Comparison of ENCODE assay signal across 9 cellular contexts in genomic region chr17:28747801-28748750, GRCh38. TPM values are rescaled to one million over a fixed set of nuclear protein-coding genes. Genes with fewer than 3 reads are reported as not detected.
DNase-seq lines count a peak whose midpoint lies in the region; ATAC-seq, FAIRE-seq and TF ChIP-seq lines count a peak whose summit lies in the region.
"Had no signal": no experiment of that assay in that cellular context is flagged by ENCODE, and none has a peak within 500 bp of the region (broad histone marks: within the 10 kb centered on the region; RNA-seq: fewer than 3 reads in every experiment).

No MANE protein-coding gene starts in this region.

- ATAC-seq in Right ventricle myocardium superior (ENCODE audit: poor library complexity) = no peak
- no peak for ATAC-seq in GM12878
- no peak for ATAC-seq in upper lobe of right lung
- ATAC-seq in GM21367 (IDR thresholded peaks at IDR 0.05; ENCODE audit: unreplicated experiment) = no peak

- POLR2A ChIA-PET in GM12878 (lab: Charles Lee) = interaction anchor here (0.6 to 15.2 kb wide), 3 partner anchors 7 to 746 kb away, joined by 5 to 485 read pairs (median 11); partner anchors contain the start of genes NEK8, RPL23A and TLCD1

- no peaks in the 10 kb centered on the region for H3K27me3 ChIP-seq in right atrium auricular region
- H3K27me3 ChIP-seq in GM12878 (replicated peaks in 1 of 2; ENCODE audit: control insufficient read depth in 2 of 2, insufficient read depth in 2 of 2, low read length in 1 of 2) = no peaks in the 10 kb centered on the region
- no peaks in the 10 kb centered on the region for H3K27me3 ChIP-seq in mucosa of rectum (ENCODE audit: control insufficient read depth in 2 of 2, insufficient read depth in 2 of 2, low read length in 2 of 2)
- no peaks in the 10 kb centered on the region for H3K27me3 ChIP-seq in upper lobe of right lung
- H3K27me3 ChIP-seq: SJSA1 had no signal

- no peak overlapping the region for H2AFZ ChIP-seq in GM12878 (ENCODE audit: control insufficient read depth, low read depth, low read length)

- H3K4me2 ChIP-seq in GM12878 (ENCODE audit: control insufficient read depth, insufficient read depth) = peak overlapping the region; percentile 31

- TF ChIP-seq RAD21 in GM12878 (IDR thresholded peaks at IDR 0.05; ENCODE audit: insufficient read depth, low read depth, low read length) = no peak

- H3K4me1 ChIP-seq in right atrium auricular region (peaks cover 2 to 53% of the 10 kb centered on the region in 2 donors), GM12878 (ENCODE audit: control insufficient read depth, insufficient read depth, low read length) (peaks cover 34% of the 10 kb centered on the region), mucosa of rectum (ENCODE audit: control insufficient read depth in 2 of 2, insufficient read depth in 2 of 2, low read length in 2 of 2) (peaks cover 39 to 52% of the 10 kb centered on the region in 2 donors), upper lobe of right lung (peaks cover 50% of the 10 kb centered on the region)

- SMC1A ChIA-PET in GM12878 (lab: Charles Lee; ENCODE audit: uncharacterized antibody, unreplicated experiment) = interaction anchor here (1.8 to 17.8 kb wide), 3 partner anchors 8 to 19 kb away, joined by 6 to 326 read pairs (median 46); partner anchors contain the start of genes NEK8 and TLCD1

- CTCF ChIA-PET in GM12878 (lab: Yijun Ruan, JAX) = interaction anchor here (0.8 to 10.0 kb wide), 5 partner anchors 15 to 206 kb away, joined by 3 to 394 read pairs (median 32); partner anchors contain the start of genes NEK8, RPL23A and TLCD1

- H3K9ac ChIP-seq in GM12878 (ENCODE audit: control insufficient read depth, insufficient read depth, low read length) (no peak overlapping the region), mucosa of rectum (ENCODE audit: low read depth in 1 of 2, low read length in 2 of 2) (peak overlapping the region; percentile 24 to 83)

- H3K36me3 ChIP-seq in right atrium auricular region (peaks cover 11% of the 10 kb centered on the region), GM12878 (ENCODE audit: control insufficient read depth in 2 of 2, insufficient read depth in 2 of 2, low read length in 1 of 2) (peaks cover 30 to 32% of the 10 kb centered on the region in 2 experiments), mucosa of rectum (ENCODE audit: control insufficient read depth in 2 of 2, insufficient read depth in 2 of 2, low read length in 2 of 2) (peaks cover 27 to 40% of the 10 kb centered on the region in 2 donors), upper lobe of right lung (peaks cover 25% of the 10 kb centered on the region)

- intact Hi-C loops in Right ventricle myocardium superior (cut with DNase I) = no loop called here
- intact Hi-C loops in GM12878 (cut with micrococcal nuclease; ENCODE audit: unreplicated experiment) = no loop called here
- intact Hi-C loops in upper lobe of right lung (cut with DNase I) = no loop called here

- DNase-seq in Right ventricle myocardium superior = peak; percentile 33
- no peak for DNase-seq in right atrium auricular region (ENCODE audit: low spot score)
- DNase-seq in GM12878 (ENCODE audit: low read depth, low spot score) = no peak
- DNase-seq in upper lobe of right lung = no peak
- no peak for DNase-seq in NCI-H2171 (lab: John Stamatoyannopoulos, UW)
- no peak for DNase-seq in NCI-H2227 treated with DMSO at 0.1 percent for 48 hours (lab: John Stamatoyannopoulos, UW)

- H4K20me1 ChIP-seq in GM12878 (ENCODE audit: control insufficient read depth, insufficient read depth) = peaks cover 19% of the 10 kb centered on the region

- TF ChIP-seq CTCF in right atrium auricular region (IDR thresholded peaks at IDR 0.05) (no peak), GM12878 (IDR thresholded peaks at IDR 0.05 in 2 of 3, conservative IDR thresholded peaks at IDR 0.05 in 1 of 3; ENCODE audit: control insufficient read depth in 2 of 3, extremely low read depth in 1 of 3, insufficient read depth in 1 of 3, low read depth in 3 of 3, low read length in 3 of 3) (no peak), upper lobe of right lung (IDR thresholded peaks at IDR 0.05) (no peak)

- TF ChIP-seq POLR2A in GM12878 (IDR thresholded peaks at IDR 0.05; ENCODE audit: low read depth, low read length) = peak; percentile 46; the same call in 1 of the 2 replicates

- H3K27ac ChIP-seq in right atrium auricular region = no peak overlapping the region
- no peak overlapping the region for H3K27ac ChIP-seq in GM12878 (ENCODE audit: control insufficient read depth, insufficient read depth)
- peak overlapping the region; percentile 97 to 98 for H3K27ac ChIP-seq in mucosa of rectum (ENCODE audit: low read depth in 2 of 2, low read length in 2 of 2)
- peak overlapping the region; percentile 94 for H3K27ac ChIP-seq in upper lobe of right lung
- H3K27ac ChIP-seq: SJSA1 had no signal

- FAIRE-seq in GM12878 (lab: Jason Lieb, UNC) = no peak

- in situ Hi-C loops in GM12878 (cut with MboI) = loop anchor here (25.0 kb wide), 1 partner anchor 1286 kb away; the partner anchor contains the start of gene KSR1

- peaks cover 75% of the 10 kb centered on the region for H3K79me2 ChIP-seq in GM12878 (ENCODE audit: control insufficient read depth, insufficient read depth, low read length)

- H3K4me3 ChIP-seq in right atrium auricular region (no peak overlapping the region), GM12878 (no peak overlapping the region), mucosa of rectum (ENCODE audit: low read length in 2 of 2) (peak overlapping the region; percentile 76 to 83), upper lobe of right lung (no peak overlapping the region)
- H3K4me3 ChIP-seq: SJSA1 had no signal

- RAD21 ChIA-PET in GM12878 (lab: Charles Lee; ENCODE audit: unreplicated experiment) = interaction anchor here (1.5 to 17.4 kb wide), 5 partner anchors 9 to 101 kb away, joined by 3 to 375 read pairs (median 7); partner anchors contain the start of genes NEK8 and TLCD1

- no peak for TF ChIP-seq EP300 in GM12878 (IDR thresholded peaks at IDR 0.05; ENCODE audit: borderline replicate concordance in 1 of 2, control insufficient read depth in 1 of 2, low read depth in 2 of 2, low read length in 2 of 2)

- WGBS in GM12878 (ENCODE audit: insufficient coverage, insufficient replicate concordance, low lambda C conversion rate, missing lambda C conversion rate) = 92% methylated on average over 18 of the region's 18 CpGs

- no TSS peak for BruUV-seq in GM12878 (replicated peaks; lab: Mats Ljungman, UMichigan)

- no peaks in the 10 kb centered on the region for H3K9me3 ChIP-seq in right atrium auricular region
- H3K9me3 ChIP-seq in GM12878 (replicated peaks; ENCODE audit: control insufficient read depth, insufficient read depth, low read length) = no peaks in the 10 kb centered on the region
- no peaks in the 10 kb centered on the region for H3K9me3 ChIP-seq in mucosa of rectum (ENCODE audit: control insufficient read depth in 2 of 2, low read length in 2 of 2)
- H3K9me3 ChIP-seq in upper lobe of right lung = no peaks in the 10 kb centered on the region
- H3K9me3 ChIP-seq: SJSA1 had no signal

RNA-seq across cellular contexts. Expression of gene TRAF4, which starts 4.3 kb away (rescaled TPM):
- total RNA-seq in Right ventricle myocardium superior (2.4 TPM), right atrium auricular region (1 to 10 TPM; 3.3 to 6.7 TPM), GM12878 (2014; rRNA removed) (134 and 151 TPM in 2 replicates), GM12878 (2014; rRNA removed; fragmentation: Illumina TruSeq; extraction: Trizol) (56.3 and 61.7 TPM in 2 replicates), GM12878 (2021) (171 and 197 TPM in 2 replicates), upper lobe of right lung (65.9 TPM)
- 116 and 127 TPM in 2 replicates for total RNA-seq in GM12878 (2013; cell fraction: nucleolus; rRNA removed)
- 40.9 TPM for polyA plus RNA-seq in GM12878 (2011; ENCODE audit: low read depth)
- polyA plus RNA-seq in GM12878 (2011; rRNA removed) (28.0 and 71.2 TPM in 2 replicates), GM12878 (2014; fragmentation: Illumina TruSeq; extraction: Trizol) (30.6 and 73.8 TPM in 2 replicates), GM12878 (2014; fragmentation: Nextera tagmentation; extraction: Ambion mirVana) (1 to 10 TPM; 3.7 to 8.2 TPM), GM12878 (2014; rRNA removed) (152 and 164 TPM in 2 replicates), GM12878 (2016; fragmentation: Nextera tagmentation; extraction: Ambion mirVana) (10 to 100 TPM; 46.2 to 56.6 TPM)
- polyA plus RNA-seq in GM12878 (2011; cell fraction: cytosol; rRNA removed) = 108 and 124 TPM in 2 replicates
- 437 and 490 TPM in 2 replicates for polyA plus RNA-seq in GM12878 (2011; cell fraction: nucleus; rRNA removed)
- polyA plus RNA-seq in GM12878 (2012) = 86.4 and 93.9 TPM in 2 replicates
- polyA minus RNA-seq in GM12878 (2011; rRNA and poly(A)+ RNA removed) = 70.6 and 117 TPM in 2 replicates
- polyA minus RNA-seq in GM12878 (2011; cell fraction: cytosol; rRNA and poly(A)+ RNA removed) = 66.7 and 75.6 TPM in 2 replicates
- 163 and 248 TPM in 2 replicates for polyA minus RNA-seq in GM12878 (2011; cell fraction: nucleus; rRNA and poly(A)+ RNA removed)

RNA-seq across cellular contexts. Expression of gene NEK8, which starts 19.5 kb away (rescaled TPM):
- total RNA-seq in Right ventricle myocardium superior (0.30 TPM), right atrium auricular region (1 to 10 TPM; 1.0 to 1.1 TPM), GM12878 (2014; rRNA removed) (8.8 and 10.5 TPM in 2 replicates), GM12878 (2014; rRNA removed; fragmentation: Illumina TruSeq; extraction: Trizol) (6.0 and 6.7 TPM in 2 replicates), GM12878 (2021) (10.1 and 11.0 TPM in 2 replicates), upper lobe of right lung (8.4 TPM)
- total RNA-seq in GM12878 (2013; cell fraction: nucleolus; rRNA removed) = 22.0 and 27.2 TPM in 2 replicates
- 6.5 TPM for polyA plus RNA-seq in GM12878 (2011; ENCODE audit: low read depth)
- polyA plus RNA-seq in GM12878 (2011; rRNA removed) (7.9 and 13.2 TPM in 2 replicates), GM12878 (2014; fragmentation: Illumina TruSeq; extraction: Trizol) (7.5 and 8.5 TPM in 2 replicates), GM12878 (2014; fragmentation: Nextera tagmentation; extraction: Ambion mirVana) (1 to 10 TPM; 2.3 to 2.9 TPM), GM12878 (2014; rRNA removed) (14.3 and 15.1 TPM in 2 replicates), GM12878 (2016; fragmentation: Nextera tagmentation; extraction: Ambion mirVana) (10 to 100 TPM; 11.2 to 13.9 TPM)
- polyA plus RNA-seq in GM12878 (2011; cell fraction: cytosol; rRNA removed) = 16.7 and 21.7 TPM in 2 replicates
- polyA plus RNA-seq in GM12878 (2011; cell fraction: nucleus; rRNA removed) = 24.8 and 26.2 TPM in 2 replicates
- 8.7 and 9.6 TPM in 2 replicates for polyA plus RNA-seq in GM12878 (2012)
- polyA minus RNA-seq in GM12878 (2011; rRNA and poly(A)+ RNA removed) = 14.9 and 20.8 TPM in 2 replicates
- 4.0 and 4.4 TPM in 2 replicates for polyA minus RNA-seq in GM12878 (2011; cell fraction: cytosol; rRNA and poly(A)+ RNA removed)
- 11.1 and 21.9 TPM in 2 replicates for polyA minus RNA-seq in GM12878 (2011; cell fraction: nucleus; rRNA and poly(A)+ RNA removed)

RNA-seq across cellular contexts. Expression of gene TLCD1, which starts 22.0 kb away (rescaled TPM):
- total RNA-seq in Right ventricle myocardium superior (1.9 TPM), right atrium auricular region (1 to 10 TPM in 1 of 2 donors, not detected in 1; 1.7 TPM), GM12878 (2014; rRNA removed) (8.6 and 10.6 TPM in 2 replicates), GM12878 (2014; rRNA removed; fragmentation: Illumina TruSeq; extraction: Trizol) (7.2 and 7.6 TPM in 2 replicates), GM12878 (2021) (7.3 and 7.6 TPM in 2 replicates), upper lobe of right lung (16.2 TPM)
- 1.9 and 4.3 TPM in 2 replicates for total RNA-seq in GM12878 (2013; cell fraction: nucleolus; rRNA removed)
- 3.3 TPM for polyA plus RNA-seq in GM12878 (2011; ENCODE audit: low read depth)
- polyA plus RNA-seq in GM12878 (2011; rRNA removed) (2.1 and 4.0 TPM in 2 replicates), GM12878 (2014; fragmentation: Illumina TruSeq; extraction: Trizol) (7.8 TPM in 2 replicates), GM12878 (2014; fragmentation: Nextera tagmentation; extraction: Ambion mirVana) (1 to 10 TPM; 2.9 to 7.1 TPM), GM12878 (2014; rRNA removed) (13.6 and 14.6 TPM in 2 replicates), GM12878 (2016; fragmentation: Nextera tagmentation; extraction: Ambion mirVana) (10 to 100 TPM; 14.9 to 19.8 TPM)
- 4.1 and 4.2 TPM in 2 replicates for polyA plus RNA-seq in GM12878 (2011; cell fraction: cytosol; rRNA removed)
- 5.1 and 5.7 TPM in 2 replicates for polyA plus RNA-seq in GM12878 (2011; cell fraction: nucleus; rRNA removed)
- 5.3 and 8.7 TPM in 2 replicates for polyA plus RNA-seq in GM12878 (2012)
- 5.4 and 5.5 TPM in 2 replicates for polyA minus RNA-seq in GM12878 (2011; rRNA and poly(A)+ RNA removed)
- polyA minus RNA-seq in GM12878 (2011; cell fraction: cytosol; rRNA and poly(A)+ RNA removed) = 2.8 and 5.5 TPM in 2 replicates
- polyA minus RNA-seq in GM12878 (2011; cell fraction: nucleus; rRNA and poly(A)+ RNA removed) = 4.8 and 6.9 TPM in 2 replicates

RNA-seq across cellular contexts. Expression of gene RPL23A, which starts 28.3 kb away (rescaled TPM):
- total RNA-seq in Right ventricle myocardium superior (858 TPM), right atrium auricular region (100 to 1,000 TPM; 231 to 505 TPM), GM12878 (2014; rRNA removed) (1,231 and 1,339 TPM in 2 replicates), GM12878 (2014; rRNA removed; fragmentation: Illumina TruSeq; extraction: Trizol) (1,926 and 2,065 TPM in 2 replicates), GM12878 (2021) (2,908 and 3,018 TPM in 2 replicates), upper lobe of right lung (1,221 TPM)
- total RNA-seq in GM12878 (2013; cell fraction: nucleolus; rRNA removed) = 169 and 204 TPM in 2 replicates
- polyA plus RNA-seq in GM12878 (2011; ENCODE audit: low read depth) = 6,212 TPM
- polyA plus RNA-seq in GM12878 (2011; rRNA removed) (2,740 and 3,357 TPM in 2 replicates), GM12878 (2014; fragmentation: Illumina TruSeq; extraction: Trizol) (1,904 and 2,135 TPM in 2 replicates), GM12878 (2014; fragmentation: Nextera tagmentation; extraction: Ambion mirVana) (over 10,000 TPM in 1 of 2 experiments, 1,000 to 10,000 TPM in 1; 8,970 to 10,319 TPM), GM12878 (2014; rRNA removed) (1,318 and 1,377 TPM in 2 replicates), GM12878 (2016; fragmentation: Nextera tagmentation; extraction: Ambion mirVana) (1,000 to 10,000 TPM; 2,984 to 3,180 TPM)
- polyA plus RNA-seq in GM12878 (2011; cell fraction: cytosol; rRNA removed) = 779 and 1,073 TPM in 2 replicates
- 561 and 573 TPM in 2 replicates for polyA plus RNA-seq in GM12878 (2011; cell fraction: nucleus; rRNA removed)
- 4,003 and 4,409 TPM in 2 replicates for polyA plus RNA-seq in GM12878 (2012)
- polyA minus RNA-seq in GM12878 (2011; rRNA and poly(A)+ RNA removed) = 1,547 and 2,710 TPM in 2 replicates
- 624 and 701 TPM in 2 replicates for polyA minus RNA-seq in GM12878 (2011; cell fraction: cytosol; rRNA and poly(A)+ RNA removed)
- polyA minus RNA-seq in GM12878 (2011; cell fraction: nucleus; rRNA and poly(A)+ RNA removed) = 176 and 252 TPM in 2 replicates

RNA-seq across cellular contexts. Expression of gene RAB34, which starts 30.4 kb away (rescaled TPM):
- total RNA-seq in Right ventricle myocardium superior (14.5 TPM), right atrium auricular region (100 to 1,000 TPM in 1 of 2 donors, 10 to 100 TPM in 1; 55.8 to 139 TPM), GM12878 (2014; rRNA removed) (40.2 and 46.4 TPM in 2 replicates), GM12878 (2014; rRNA removed; fragmentation: Illumina TruSeq; extraction: Trizol) (24.2 and 26.9 TPM in 2 replicates), GM12878 (2021) (28.8 and 33.0 TPM in 2 replicates), upper lobe of right lung (63.5 TPM)
- 10.7 and 13.3 TPM in 2 replicates for total RNA-seq in GM12878 (2013; cell fraction: nucleolus; rRNA removed)
- 16.5 TPM for polyA plus RNA-seq in GM12878 (2011; ENCODE audit: low read depth)
- polyA plus RNA-seq in GM12878 (2011; rRNA removed) (0.16 and 0.37 TPM in 2 replicates), GM12878 (2014; fragmentation: Illumina TruSeq; extraction: Trizol) (35.7 and 39.0 TPM in 2 replicates), GM12878 (2014; fragmentation: Nextera tagmentation; extraction: Ambion mirVana) (10 to 100 TPM; 14.4 to 32.6 TPM), GM12878 (2014; rRNA removed) (37.5 and 47.7 TPM in 2 replicates), GM12878 (2016; fragmentation: Nextera tagmentation; extraction: Ambion mirVana) (10 to 100 TPM; 30.9 to 37.4 TPM)
- polyA plus RNA-seq in GM12878 (2011; cell fraction: cytosol; rRNA removed) = 0.23 and 0.31 TPM in 2 replicates
- polyA plus RNA-seq in GM12878 (2011; cell fraction: nucleus; rRNA removed) = 0.69 and 0.75 TPM in 2 replicates
- 13.1 and 17.7 TPM in 2 replicates for polyA plus RNA-seq in GM12878 (2012)
- not detected in 2 replicates for polyA minus RNA-seq in GM12878 (2011; rRNA and poly(A)+ RNA removed)
- polyA minus RNA-seq in GM12878 (2011; cell fraction: cytosol; rRNA and poly(A)+ RNA removed) = 4.1 and 4.9 TPM in 2 replicates
- 0.48 and 0.86 TPM in 2 replicates for polyA minus RNA-seq in GM12878 (2011; cell fraction: nucleus; rRNA and poly(A)+ RNA removed)

Comparison
In these comparisons a context has a peak if more than half of its experiments do, and no peak if none do; other contexts are left out.
1. H3K27ac ChIP-seq: peak in mucosa of rectum (2 of 2) and upper lobe of right lung (single experiment); none in right atrium auricular region (0 of 2) and GM12878 (single experiment).
2. H3K4me3 ChIP-seq: peak in mucosa of rectum (2 of 2); none in right atrium auricular region (0 of 2), GM12878 (single experiment) and upper lobe of right lung (single experiment).